18 cellular contexts compared by ENCODE assay signal in genomic region chr3:45683417-45684326, GRCh38. TPM values are rescaled to one million over a fixed set of nuclear protein-coding genes. Genes with fewer than 3 reads are reported as not detected.
DNase-seq lines count a peak whose midpoint lies in the region; ATAC-seq, FAIRE-seq and TF ChIP-seq lines count a peak whose summit lies in the region.
"Had no signal": no experiment of that assay in that cellular context is flagged by ENCODE, and none has a peak within 500 bp of the region (broad histone marks: within the 10 kb centered on the region; RNA-seq: fewer than 3 reads in every experiment).

No MANE protein-coding gene starts in this region.

- no peak for DNase-seq in CD4-positive, alpha-beta T cell
- peak; percentile 37 for DNase-seq in astrocyte of the hippocampus (ENCODE audit: low read depth, low spot score)
- no peak for DNase-seq in memory B cell (ENCODE audit: low spot score in 2 of 2)
- DNase-seq in frontal cortex (ENCODE audit: low spot score in 2 of 2): no peak
- no peak for DNase-seq in posterior cingulate gyrus
- no peak for DNase-seq in effector CD8-positive, alpha-beta T cell (lab: John Stamatoyannopoulos, UW)
- DNase-seq: activated CD8-positive, alpha-beta T cell treated with anti-CD3 and anti-CD28 coated beads for 36 hours; activated T-cell treated with anti-CD3 and anti-CD28 coated beads, Interleukin-2, amount 50 U/mL, for 24 hours; AML-193; Caco-2; lower lobe of right lung; NCI-H226; pancreas; stimulated activated CD4-positive, alpha-beta T cell treated with anti-CD3 and anti-CD28 coated beads, Interleukin-2, amount 100 ng/mL, for 48 hours had no signal

- no peak overlapping the region for H3K27ac ChIP-seq in CD4-positive, alpha-beta T cell (ENCODE audit: low read depth, low read length)
- H3K27ac ChIP-seq: esophagus muscularis mucosa, lower lobe of right lung, pancreas had no signal

- no peak for TF ChIP-seq CTCF in CD4-positive, alpha-beta T cell (IDR thresholded peaks at IDR 0.05)

- H3K27me3 Mint-ChIP-seq in CD4-positive, alpha-beta T cell: peaks cover 1% of the 10 kb centered on the region
- H3K27me3 Mint-ChIP-seq in IgD-negative memory B cell (no peaks in the 10 kb centered on the region), memory B cell (no peaks in the 10 kb centered on the region)
- H3K27me3 Mint-ChIP-seq: activated CD8-positive, alpha-beta T cell treated with anti-CD3 and anti-CD28 coated beads for 36 hours; activated naive CD4-positive, alpha-beta T cell treated with anti-CD3 and anti-CD28 coated beads, Interleukin-2, amount 50 U/mL, for 24 hours; activated T-cell treated with anti-CD3 and anti-CD28 coated beads, Interleukin-2, amount 50 U/mL, for 24 hours had no signal

- ATAC-seq in CD4-positive, alpha-beta T cell (ENCODE audit: poor library complexity): no peak
- ATAC-seq in memory B cell (ENCODE audit: low read depth) (no peak), HG03354 (IDR thresholded peaks at IDR 0.05; ENCODE audit: poor library complexity, severe bottlenecking, unreplicated experiment) (no peak)
- ATAC-seq: activated CD8-positive, alpha-beta T cell treated with anti-CD3 and anti-CD28 coated beads for 36 hours; lower lobe of right lung; pancreas had no signal

- CTCF ChIA-PET in CD4-positive, alpha-beta T cell (lab: Charles Lee): interaction anchor here (1.2 kb wide), 1 partner anchor 18 kb away, joined by 3 read pairs; no protein-coding TSS in a partner anchor

- H3K4me3 Mint-ChIP-seq in CD4-positive, alpha-beta T cell: peak overlapping the region; percentile 44
- H3K4me3 Mint-ChIP-seq in IgD-negative memory B cell: peak overlapping the region in 1 of 4 donors; percentile 71
- no peak overlapping the region for H3K4me3 Mint-ChIP-seq in memory B cell
- H3K4me3 Mint-ChIP-seq: activated CD8-positive, alpha-beta T cell treated with anti-CD3 and anti-CD28 coated beads for 36 hours; activated naive CD4-positive, alpha-beta T cell treated with anti-CD3 and anti-CD28 coated beads, Interleukin-2, amount 50 U/mL, for 24 hours; activated T-cell treated with anti-CD3 and anti-CD28 coated beads, Interleukin-2, amount 50 U/mL, for 24 hours had no signal

- peaks cover 30% of the 10 kb centered on the region for H3K36me3 Mint-ChIP-seq in CD4-positive, alpha-beta T cell (ENCODE audit: low read depth)
- H3K36me3 Mint-ChIP-seq in IgD-negative memory B cell (peaks cover 2% of the 10 kb centered on the region), memory B cell (peaks cover 14% of the 10 kb centered on the region)
- H3K36me3 Mint-ChIP-seq: activated naive CD4-positive, alpha-beta T cell treated with anti-CD3 and anti-CD28 coated beads, Interleukin-2, amount 50 U/mL, for 24 hours had no signal

- FAIRE-seq in frontal cortex (lab: Jason Lieb, UNC): no peak
- FAIRE-seq: pancreas had no signal

- intact Hi-C loops in CD4-positive, alpha-beta T cell (cut with DNase I, micrococcal nuclease): loop anchor here in 1 of 2 experiments (2.0 kb wide), 1 partner anchor 17 kb away; no protein-coding TSS in a partner anchor
- intact Hi-C loops in posterior cingulate gyrus (cut with DNase I): no loop called here

- H3K4me1 Mint-ChIP-seq in CD4-positive, alpha-beta T cell (ENCODE audit: low read depth): peaks cover 29% of the 10 kb centered on the region
- H3K4me1 Mint-ChIP-seq in IgD-negative memory B cell (peaks cover 6 to 13% (median 9%) of the 10 kb centered on the region in 3 donors), memory B cell (peaks cover 6% of the 10 kb centered on the region)

- no peaks in the 10 kb centered on the region for H3K9me3 ChIP-seq in CD4-positive, alpha-beta T cell (ENCODE audit: control insufficient read depth, low read length)
- H3K9me3 ChIP-seq: esophagus muscularis mucosa, lower lobe of right lung, pancreas had no signal

- POLR2A ChIA-PET in CD4-positive, alpha-beta T cell (lab: Charles Lee): no interaction called here

- no peaks in the 10 kb centered on the region for H3K27me3 ChIP-seq in CD4-positive, alpha-beta T cell (ENCODE audit: control insufficient read depth, insufficient read depth, low read length)
- H3K27me3 ChIP-seq: esophagus muscularis mucosa, pancreas had no signal

- H3K9me3 Mint-ChIP-seq in CD4-positive, alpha-beta T cell: no peaks in the 10 kb centered on the region
- H3K9me3 Mint-ChIP-seq in IgD-negative memory B cell (peaks cover 0 to under 1% (median 0%) of the 10 kb centered on the region in 3 donors), memory B cell (no peaks in the 10 kb centered on the region)
- H3K9me3 Mint-ChIP-seq: activated CD8-positive, alpha-beta T cell treated with anti-CD3 and anti-CD28 coated beads for 36 hours; activated naive CD4-positive, alpha-beta T cell treated with anti-CD3 and anti-CD28 coated beads, Interleukin-2, amount 50 U/mL, for 24 hours; activated T-cell treated with anti-CD3 and anti-CD28 coated beads, Interleukin-2, amount 50 U/mL, for 24 hours had no signal

- H3K27ac Mint-ChIP-seq in CD4-positive, alpha-beta T cell: no peak overlapping the region
- H3K27ac Mint-ChIP-seq in IgD-negative memory B cell: peak overlapping the region; percentile 46 to 77 (median 67)
- peak overlapping the region; percentile 35 for H3K27ac Mint-ChIP-seq in memory B cell
- H3K27ac Mint-ChIP-seq: activated CD8-positive, alpha-beta T cell treated with anti-CD3 and anti-CD28 coated beads for 36 hours; activated T-cell treated with anti-CD3 and anti-CD28 coated beads, Interleukin-2, amount 50 U/mL, for 24 hours had no signal

RNA-seq across cellular contexts. Expression of gene SACM1L, which starts 5.5 kb away (rescaled TPM):
- 10 to 100 TPM; 41.9 to 44.3 TPM for total RNA-seq in CD4-positive, alpha-beta T cell
- 14.9 TPM for polyA plus RNA-seq in IgD-negative memory B cell
- 34.2 TPM for total RNA-seq in frontal cortex
